ENCODE assay signal across 8 cellular contexts in the genomic region with DNA sequence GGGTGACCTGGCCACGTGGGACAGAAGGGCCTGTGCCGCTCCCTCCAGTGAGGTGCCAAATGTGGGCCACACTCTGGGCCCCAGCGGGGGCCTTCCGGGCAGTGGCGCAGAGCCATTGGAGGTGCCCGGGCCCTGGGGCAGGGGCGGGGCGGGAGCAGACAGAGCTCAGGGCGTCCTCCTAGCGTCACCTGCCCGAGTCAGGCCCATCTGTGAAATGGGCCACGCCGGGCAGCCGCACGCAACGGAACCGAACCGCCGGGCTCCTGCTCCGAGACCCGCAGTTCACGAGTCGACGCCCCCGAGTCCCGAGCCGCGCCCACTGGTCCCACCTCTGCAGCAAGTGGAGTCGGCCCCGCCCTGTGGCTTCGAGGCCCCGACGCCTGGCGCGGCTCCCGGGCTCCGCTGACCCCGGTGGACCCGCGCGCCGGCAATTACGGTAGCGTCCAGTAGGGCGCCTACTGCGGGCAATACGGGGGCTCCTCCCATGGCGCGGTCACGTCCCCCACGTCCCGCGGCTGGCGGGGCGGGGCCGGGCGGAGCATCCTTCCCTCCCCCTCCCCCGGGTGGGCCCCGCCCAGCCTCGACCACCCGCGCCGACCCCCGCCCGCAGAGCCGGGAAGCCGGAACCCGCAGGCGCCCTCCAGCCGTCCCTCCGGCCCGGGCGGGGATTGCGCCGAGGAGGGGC. TPM values are rescaled to one million over a fixed set of nuclear protein-coding genes. Genes with fewer than 3 reads are reported as not detected.
DNase-seq lines count a peak whose midpoint lies in the region; ATAC-seq and TF ChIP-seq lines count a peak whose summit lies in the region.

No MANE protein-coding gene starts in this region.

- no peak overlapping the region for H3K27ac ChIP-seq in fibroblast of lung (ENCODE audit: insufficient read depth, low read length)
- peak overlapping the region; percentile 31 for H3K27ac ChIP-seq in muscle layer of duodenum (ENCODE audit: low read length)
- peak overlapping the region; percentile 90 to 95 (median 92) for H3K27ac ChIP-seq in transverse colon

- WGBS in transverse colon (ENCODE audit: low coverage in 1 of 2), 2 donors = 1% methylated on average over 36 of the region's 75 CpGs; no CpG with 5 or more reads in 1 of the 2 donors

- peak; percentile 26 for TF ChIP-seq POLR2A in transverse colon (IDR thresholded peaks at IDR 0.05)

- intact Hi-C loops in transverse colon (cut with DNase I; ENCODE audit: low total_unique reads) = no loop called here

- H3K4me1 ChIP-seq in fibroblast of lung (ENCODE audit: control insufficient read depth, extremely low read depth, insufficient read depth, low read length) (peaks cover 15% of the 10 kb centered on the region), muscle layer of duodenum (ENCODE audit: control insufficient read depth in 1 of 2, insufficient read depth in 2 of 2, low read length in 2 of 2) (peaks cover 0 to 27% of the 10 kb centered on the region in 2 donors), transverse colon (peaks cover 21 to 58% (median 49%) of the 10 kb centered on the region in 4 donors)

- H2AFZ ChIP-seq in fibroblast of lung (ENCODE audit: low read length) = no peak overlapping the region

- H3K79me2 ChIP-seq in fibroblast of lung (ENCODE audit: control insufficient read depth, insufficient read depth, low read length) = peaks cover 61% of the 10 kb centered on the region

- H3K27me3 ChIP-seq in fibroblast of lung (ENCODE audit: control insufficient read depth, insufficient read depth, low read length) (no peaks in the 10 kb centered on the region), muscle layer of duodenum (ENCODE audit: low read depth, low read length) (no peaks in the 10 kb centered on the region), transverse colon (no peaks in the 10 kb centered on the region)

- H3K36me3 ChIP-seq in fibroblast of lung (ENCODE audit: control insufficient read depth, insufficient read depth, low read length) (peaks cover 7% of the 10 kb centered on the region), muscle layer of duodenum (ENCODE audit: control insufficient read depth in 1 of 2, insufficient read depth in 2 of 2, low read length in 2 of 2) (no peaks in the 10 kb centered on the region), transverse colon (no peaks in the 10 kb centered on the region)

- peak; percentile 31 for ATAC-seq in GM21723 (IDR thresholded peaks at IDR 0.05; ENCODE audit: unreplicated experiment)
- no peak for ATAC-seq in HG03571 (IDR thresholded peaks at IDR 0.05; ENCODE audit: unreplicated experiment)

- DNase-seq in COLO829 (ENCODE audit: low spot score) = peak; percentile 60
- peak; percentile 56 for DNase-seq in NAMALWA (ENCODE audit: low spot score)
- peak; percentile 41 for DNase-seq in activated T-helper 1 cell treated with Interleukin-2 at 50 U/mL for 16 hours (ENCODE audit: low read depth)
- DNase-seq in fibroblast of lung (ENCODE audit: low read depth in 2 of 2) = peak; percentile 79 to 90
- DNase-seq in transverse colon = peak; percentile 92

- H3K4me3 ChIP-seq in fibroblast of lung (replicated peaks in 1 of 4; ENCODE audit: control extremely low read depth in 1 of 4, insufficient read depth in 1 of 4, low read depth in 3 of 4, low read length in 4 of 4) (peak overlapping the region; percentile 68 to 77 (median 75)), muscle layer of duodenum (ENCODE audit: low read depth in 1 of 2, low read length in 2 of 2) (peak overlapping the region; percentile 52 to 73), transverse colon (peak overlapping the region; percentile 46 to 75 (median 55))

- in situ Hi-C loops in transverse colon (cut with MboI; ENCODE audit: low pct_ligation_motif_present in 1 of 4, low pct_unique_long_range_greater_than_20kb in 1 of 4, low sequenced_read_pairs in 3 of 4) = no loop called here

- H4K20me1 ChIP-seq in fibroblast of lung (ENCODE audit: control insufficient read depth, extremely low read depth, insufficient read depth, low read length) = no peaks in the 10 kb centered on the region

- TF ChIP-seq EP300 in transverse colon (IDR thresholded peaks at IDR 0.05; ENCODE audit: low read depth) = no peak

- H3K9me3 ChIP-seq in fibroblast of lung (ENCODE audit: control insufficient read depth, insufficient read depth, low read depth, low read length) (no peaks in the 10 kb centered on the region), muscle layer of duodenum (ENCODE audit: control insufficient read depth in 1 of 2, low read length in 2 of 2) (no peaks in the 10 kb centered on the region), transverse colon (no peaks in the 10 kb centered on the region)

- TF ChIP-seq CTCF in fibroblast of lung (conservative IDR thresholded peaks at IDR 0.05 in 1 of 2, IDR thresholded peaks at IDR 0.05 in 1 of 2; ENCODE audit: low read depth in 1 of 2, low read length in 2 of 2) (peak; percentile 28 to 29), transverse colon (IDR thresholded peaks at IDR 0.05) (peak; percentile 64 to 90 (median 66))

- H3K9ac ChIP-seq in fibroblast of lung (ENCODE audit: insufficient read depth, low read length) = peak overlapping the region; percentile 58

- H3K4me2 ChIP-seq in fibroblast of lung (ENCODE audit: extremely low read depth, insufficient read depth, low read length) = peak overlapping the region; percentile 77

RNA-seq across cellular contexts. Expression of gene SLC16A3, which starts 1.9 kb away (rescaled TPM):
- total RNA-seq in fibroblast of lung = 99.4 and 107 TPM in 2 replicates
- polyA plus RNA-seq in fibroblast of lung = 36.0 and 71.0 TPM in 2 replicates
- 114 and 177 TPM in 2 replicates for polyA plus RNA-seq in fibroblast of lung (2012)
- polyA minus RNA-seq in fibroblast of lung (ENCODE audit: low replicate concordance) = 65.0 and 109 TPM in 2 replicates
- total RNA-seq in transverse colon = 100 to 1,000 TPM in 1 of 4 donors, 10 to 100 TPM in 3; 11.5 to 105 (median 48.9) TPM

RNA-seq across cellular contexts. Expression of gene CCDC57, which starts 18.1 kb away (rescaled TPM):
- total RNA-seq in fibroblast of lung (8.2 and 10.1 TPM in 2 replicates), transverse colon (10 to 100 TPM; 23.5 to 87.5 (median 48.3) TPM)
- polyA plus RNA-seq in fibroblast of lung = 4.3 and 7.1 TPM in 2 replicates
- 4.4 and 7.8 TPM in 2 replicates for polyA plus RNA-seq in fibroblast of lung (2012)
- 2.6 and 4.7 TPM in 2 replicates for polyA minus RNA-seq in fibroblast of lung (ENCODE audit: low replicate concordance)

RNA-seq across cellular contexts. Expression of gene CSNK1D, which starts 42.7 kb away (rescaled TPM):
- total RNA-seq in fibroblast of lung (41.3 and 64.9 TPM in 2 replicates), transverse colon (100 to 1,000 TPM in 2 of 4 donors, 10 to 100 TPM in 2; 86.0 to 230 (median 148) TPM)
- polyA plus RNA-seq in fibroblast of lung = 112 and 139 TPM in 2 replicates
- polyA plus RNA-seq in fibroblast of lung (2012) = 97.6 and 104 TPM in 2 replicates
- 201 and 240 TPM in 2 replicates for polyA minus RNA-seq in fibroblast of lung (ENCODE audit: low replicate concordance)

Comparison
In these comparisons a context has a peak if more than half of its experiments do, and no peak if none do; other contexts are left out.
1. DNase-seq: peak in every context shown above with its lines; median percentile 92 in transverse colon; 84 in fibroblast of lung; 60 in COLO829; 56 in NAMALWA; 41 in activated T-helper 1 cell treated with Interleukin-2 at 50 U/mL for 16 hours.